In the genomic region with DNA sequence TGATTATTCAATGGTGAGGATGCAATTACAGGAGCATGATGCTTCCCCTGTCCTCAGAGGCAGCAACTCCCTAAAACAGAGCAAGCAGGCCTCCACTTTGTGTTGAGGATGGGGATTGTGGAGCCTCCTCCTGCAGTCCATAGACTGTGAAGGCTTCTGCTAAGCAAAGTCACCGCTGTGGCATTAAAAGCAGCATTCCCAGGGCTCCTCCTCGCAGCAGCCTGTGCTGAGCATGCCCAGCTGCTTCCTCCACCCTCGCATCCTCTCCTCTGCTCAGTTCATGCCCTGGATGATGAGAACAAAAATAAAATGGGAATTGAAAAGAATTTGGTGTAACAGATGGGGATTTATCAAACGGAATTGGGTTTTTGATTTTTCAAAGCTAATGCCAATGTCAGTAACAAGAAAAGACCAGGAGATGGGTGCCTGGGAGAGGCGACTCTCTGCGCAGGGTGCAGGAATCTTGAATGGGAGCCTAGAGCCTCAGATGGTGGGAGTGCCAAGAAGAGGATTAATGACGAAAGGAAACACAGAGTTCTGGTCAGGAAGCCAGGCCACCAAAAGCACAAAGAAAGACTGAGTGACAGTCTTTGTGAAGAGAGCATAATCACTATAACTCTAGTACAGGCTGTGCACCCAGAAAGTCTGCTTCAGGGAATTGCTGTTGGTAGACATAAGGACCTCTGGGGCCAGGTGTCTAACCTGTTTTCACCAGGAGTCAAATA, we compare ENCODE assay signal across 13 cellular contexts.
DNase-seq lines count a peak whose midpoint lies in the region; ATAC-seq, FAIRE-seq and TF ChIP-seq lines count a peak whose summit lies in the region.
"Had no signal": no experiment of that assay in that cellular context is flagged by ENCODE, and none has a peak within 500 bp of the region (broad histone marks: within the 10 kb centered on the region; RNA-seq: fewer than 3 reads in every experiment).

No MANE protein-coding gene starts in this region.

- DNase-seq in HFFc6, result peak; percentile 6
- no peak for DNase-seq in H1 (ENCODE audit: low read depth in 1 of 2, low spot score in 2 of 2)
- DNase-seq in left kidney (ENCODE audit: low read depth, low spot score), result peak; percentile 6
- peak in 28 of 49 donors; percentile 4 to 54 (median 22) for DNase-seq in substantia nigra (lab: John Stamatoyannopoulos, UW)
- no peak for DNase-seq in NAMALWA (ENCODE audit: low spot score)
- DNase-seq in D721Med (ENCODE audit: insufficient read length, low spot score), result no peak
- DNase-seq in NCI-H82 (lab: John Stamatoyannopoulos, UW), result no peak
- no peak for DNase-seq in left lobe of liver (ENCODE audit: low spot score)
- DNase-seq: NCI-H446 had no signal

- no peak overlapping the region for H2BK15ac ChIP-seq in H1 (ENCODE audit: low read length)

- H3K56ac ChIP-seq in H1 (replicated peaks; ENCODE audit: insufficient read length, low read depth, low read length), result no peak overlapping the region

- peaks cover 1% of the 10 kb centered on the region for H3K9me3 Mint-ChIP-seq in HFFc6

- TF ChIP-seq EP300 in H1 (IDR thresholded peaks at IDR 0.05; ENCODE audit: borderline replicate concordance in 1 of 2, low read depth in 2 of 2, low read length in 2 of 2), result no peak

- no peaks in the 10 kb centered on the region for H3K4me1 ChIP-seq in H1 (replicated peaks in 1 of 4; ENCODE audit: control insufficient read depth in 3 of 4, insufficient read depth in 4 of 4, low read length in 3 of 4)
- H3K4me1 ChIP-seq: prostate gland had no signal

- H3K27ac ChIP-seq in H1 (ENCODE audit: low read depth, low read length), result no peak overlapping the region
- H3K27ac ChIP-seq in substantia nigra (ENCODE audit: low read depth, low read length, poor library complexity, severe bottlenecking), result no peak overlapping the region
- H3K27ac ChIP-seq: BLaER1 treated with 17β-estradiol and CSF1 and Interleukin-3, amounts not matched to agents 10 nM and 100 nM; cardiac muscle cell; prostate gland had no signal

- H3K36me3 ChIP-seq in H1 (ENCODE audit: control insufficient read depth in 2 of 4, insufficient read depth in 4 of 4, low read length in 3 of 4), result peaks cover 0 to 3% (median 0%) of the 10 kb centered on the region in 4 experiments; a peak in 1 of 8 replicates
- H3K36me3 ChIP-seq: BLaER1 treated with 17β-estradiol and CSF1 and Interleukin-3, amounts not matched to agents 10 nM and 100 nM; cardiac muscle cell; prostate gland had no signal

- H2AFZ ChIP-seq in H1 (ENCODE audit: low read length), result 0 out of 2 replicates have a peak overlapping the region, but pooled peaks have one; percentile 24

- FAIRE-seq in H1 (lab: Jason Lieb, UNC) (no peak), D721Med (lab: Jason Lieb, UNC) (no peak)

- H3K9me3 ChIP-seq in H1 (ENCODE audit: insufficient read depth in 2 of 2, low read depth in 1 of 2, low read length in 1 of 2), result peaks cover 12 to 22% of the 10 kb centered on the region in 2 experiments
- H3K9me3 ChIP-seq: BLaER1 treated with 17β-estradiol and CSF1 and Interleukin-3, amounts not matched to agents 10 nM and 100 nM; prostate gland had no signal

- H2BK20ac ChIP-seq in H1 (ENCODE audit: low read length), result no peak overlapping the region

- no peak for TF ChIP-seq POLR2A in H1 (IDR thresholded peaks at IDR 0.05; ENCODE audit: control extremely low read depth in 1 of 2, low read depth in 2 of 2, low read length in 2 of 2)

- 0 out of 2 replicates have a peak, but pooled peaks cover 4% of the 10 kb centered on the region for H3K36me3 Mint-ChIP-seq in HFFc6 (ENCODE audit: low read depth)

- CTCF ChIA-PET in H1 (lab: Charles Lee; ENCODE audit: partially characterized antibody), result interaction anchor here (0.7 to 2.4 kb wide), 10 partner anchors 10 to 34 kb away, joined by 3 to 8 read pairs (median 4); no protein-coding TSS in a partner anchor

- no peak overlapping the region for H4K8ac ChIP-seq in H1 (ENCODE audit: extremely low read depth, insufficient read depth, low read length)

- POLR2A ChIA-PET in H1 (lab: Charles Lee; ENCODE audit: partially characterized antibody), result no interaction called here

- H3K4ac ChIP-seq in H1 (replicated peaks; ENCODE audit: insufficient read length, low read depth, low read length), result no peak overlapping the region

- H3K23me2 ChIP-seq in H1 (ENCODE audit: low read depth, low read length), result peaks cover 2% of the 10 kb centered on the region; the same call in 1 of the 2 replicates

- H3K4me2 ChIP-seq in H1 (ENCODE audit: insufficient read depth in 1 of 2, low read depth in 2 of 2, low read length in 2 of 2), result no peak overlapping the region

- no peak overlapping the region for H3K9ac ChIP-seq in H1 (replicated peaks in 1 of 4; ENCODE audit: extremely low read depth in 1 of 4, low read depth in 3 of 4, low read length in 3 of 4)
- H3K9ac ChIP-seq: BLaER1 treated with 17β-estradiol and CSF1 and Interleukin-3, amounts not matched to agents 10 nM and 100 nM had no signal

- peaks cover 4% of the 10 kb centered on the region for H3K27me3 Mint-ChIP-seq in HFFc6 (ENCODE audit: insufficient read depth)

- no peaks in the 10 kb centered on the region for H3K79me2 ChIP-seq in H1 (ENCODE audit: control insufficient read depth in 1 of 2, insufficient read depth in 2 of 2, low read length in 2 of 2)

- 84% methylated on average over 7 of the region's 7 CpGs; no CpG with 5 or more reads in 1 of the 2 experiments for WGBS in H1 (ENCODE audit: extremely low coverage in 1 of 2, insufficient coverage in 1 of 2, insufficient read length in 1 of 2, insufficient replicate concordance in 2 of 2, low coverage in 1 of 2, low lambda C conversion rate in 2 of 2, missing lambda C conversion rate in 1 of 2), 2 experiments

- no peak overlapping the region for H3K4me3 ChIP-seq in H1 (ENCODE audit: extremely low read depth in 1 of 4, insufficient read depth in 2 of 4, low read depth in 3 of 4, low read length in 4 of 4)
- H3K4me3 ChIP-seq: BLaER1 treated with 17β-estradiol and CSF1 and Interleukin-3, amounts not matched to agents 10 nM and 100 nM; cardiac muscle cell; prostate gland had no signal

- no peak overlapping the region for H4K5ac ChIP-seq in H1 (ENCODE audit: insufficient read length, low read depth, low read length)

- no peak for ATAC-seq in left lobe of liver

- no peak overlapping the region for H4K91ac ChIP-seq in H1 (replicated peaks; ENCODE audit: insufficient read length, low read length)

- H4K20me1 ChIP-seq in H1 (replicated peaks in 1 of 2; ENCODE audit: control insufficient read depth in 1 of 2, insufficient read depth in 2 of 2, low read length in 2 of 2), result no peaks in the 10 kb centered on the region
- H4K20me1 ChIP-seq: BLaER1 treated with 17β-estradiol and CSF1 and Interleukin-3, amounts not matched to agents 10 nM and 100 nM had no signal

- no peak overlapping the region for H3K14ac ChIP-seq in H1 (ENCODE audit: insufficient read length)

- H2BK5ac ChIP-seq in H1 (ENCODE audit: low read depth, low read length), result no peak overlapping the region

- H3K79me1 ChIP-seq in H1 (ENCODE audit: low read depth, low read length), result no peaks in the 10 kb centered on the region

- TF ChIP-seq CTCF in HFFc6 (IDR thresholded peaks at IDR 0.05), result no peak
- no peak for TF ChIP-seq CTCF in H1 (IDR thresholded peaks at IDR 0.05; ENCODE audit: control extremely low read depth in 1 of 3, insufficient read depth in 1 of 3, low read depth in 1 of 3, low read length in 3 of 3)
- no peak for TF ChIP-seq CTCF in D721Med (IDR thresholded peaks at IDR 0.05; ENCODE audit: insufficient read depth, missing control alignments)

- H2BK12ac ChIP-seq in H1 (ENCODE audit: low read depth, low read length), result no peak overlapping the region

- H3K18ac ChIP-seq in H1 (ENCODE audit: extremely low read depth, low read length), result no peak overlapping the region

- no peak overlapping the region for H3K27ac Mint-ChIP-seq in HFFc6
- H3K27ac Mint-ChIP-seq: activated naive CD4-positive, alpha-beta T cell treated with anti-CD3 and anti-CD28 coated beads, Interleukin-2, amount 50 U/mL, for 24 hours had no signal

- H2BK120ac ChIP-seq in H1 (replicated peaks; ENCODE audit: low read depth, low read length), result no peak overlapping the region

- H3K4me1 Mint-ChIP-seq in HFFc6 (ENCODE audit: low read depth), result peaks cover 17% of the 10 kb centered on the region
- H3K4me1 Mint-ChIP-seq: activated naive CD4-positive, alpha-beta T cell treated with anti-CD3 and anti-CD28 coated beads, Interleukin-2, amount 50 U/mL, for 24 hours had no signal

- no peak overlapping the region for H3K23ac ChIP-seq in H1 (ENCODE audit: insufficient read length)

- no peaks in the 10 kb centered on the region for H3K27me3 ChIP-seq in H1 (replicated peaks in 1 of 4; ENCODE audit: control insufficient read depth in 3 of 4, extremely low read depth in 1 of 4, insufficient read depth in 3 of 4, low read length in 3 of 4)
- H3K27me3 ChIP-seq: BLaER1 treated with 17β-estradiol and CSF1 and Interleukin-3, amounts not matched to agents 10 nM and 100 nM; cardiac muscle cell had no signal

- TF ChIP-seq RAD21 in H1 (IDR thresholded peaks at IDR 0.05 in 1 of 2, conservative IDR thresholded peaks at IDR 0.05 in 1 of 2; ENCODE audit: low read depth in 2 of 2, low read length in 2 of 2), result no peak

- H2AK5ac ChIP-seq in H1 (ENCODE audit: low read depth, low read length), result no peak overlapping the region

- H3K4me3 Mint-ChIP-seq in HFFc6, result no peak overlapping the region
- H3K4me3 Mint-ChIP-seq: activated naive CD4-positive, alpha-beta T cell treated with anti-CD3 and anti-CD28 coated beads, Interleukin-2, amount 50 U/mL, for 24 hours had no signal

TF ChIP-seq in H1, 55 proteins besides CTCF, POLR2A, EP300 and RAD21 (continues in another document):
- TF ChIP-seq NRF1 (IDR thresholded peaks at IDR 0.05; ENCODE audit: low read depth, low read length) (no peak), TCF12 (IDR thresholded peaks at IDR 0.05; ENCODE audit: low read depth, low read length) (no peak), SP1 (IDR thresholded peaks at IDR 0.05; ENCODE audit: low read depth, low read length) (no peak), KDM1A (IDR thresholded peaks at IDR 0.05; ENCODE audit: borderline replicate concordance, low read length) (no peak), TBP (IDR thresholded peaks at IDR 0.05; ENCODE audit: low read depth, low read length) (no peak), FOSL1 (IDR thresholded peaks at IDR 0.05; ENCODE audit: insufficient read depth, low read depth, low read length) (no peak), PHF8 (conservative IDR thresholded peaks at IDR 0.05; ENCODE audit: low read depth, low read length) (no peak), BCL11A (IDR thresholded peaks at IDR 0.05; ENCODE audit: low read depth in 2 of 2, low read length in 2 of 2) (no peak), ASH2L (IDR thresholded peaks at IDR 0.05; ENCODE audit: low read length) (no peak), JUND (IDR thresholded peaks at IDR 0.05; ENCODE audit: low read length) (no peak), HDAC2 (IDR thresholded peaks at IDR 0.05; ENCODE audit: borderline replicate concordance in 1 of 2, low read depth in 2 of 2, low read length in 2 of 2) (no peak)
- TF ChIP-seq, protein P1, sequence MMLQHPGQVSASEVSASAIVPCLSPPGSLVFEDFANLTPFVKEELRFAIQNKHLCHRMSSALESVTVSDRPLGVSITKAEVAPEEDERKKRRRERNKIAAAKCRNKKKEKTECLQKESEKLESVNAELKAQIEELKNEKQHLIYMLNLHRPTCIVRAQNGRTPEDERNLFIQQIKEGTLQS (IDR thresholded peaks at IDR 0.05; ENCODE audit: insufficient read depth, low read depth, low read length), result no peak

Comparison
In these comparisons a context has a peak if more than half of its experiments do, and no peak if none do; other contexts are left out.
1. DNase-seq: peak in HFFc6 (single experiment), left kidney (single experiment) and substantia nigra (28 of 49); none in H1 (0 of 2), NAMALWA (single experiment), D721Med (single experiment), NCI-H82 (single experiment) and left lobe of liver (single experiment).